19 cellular contexts compared by ENCODE assay signal in genomic region chr22:22394589-22394988, GRCh38.
A peak's percentile ranks its signal among the peaks of the same experiment; 100 is the strongest.
DNase-seq lines count a peak whose midpoint lies in the region; ATAC-seq and TF ChIP-seq lines count a peak whose summit lies in the region.
"Had no signal": no experiment of that assay in that cellular context is flagged by ENCODE, and none has a peak within 500 bp of the region (broad histone marks: within the 10 kb centered on the region; RNA-seq: fewer than 3 reads in every experiment).

No MANE protein-coding gene starts in this region.

- ATAC-seq in mucosa of descending colon (peak; percentile 73), HG02623 (IDR thresholded peaks at IDR 0.05; ENCODE audit: unreplicated experiment) (no peak), body of pancreas (no peak), GM18870 (IDR thresholded peaks at IDR 0.05; ENCODE audit: unreplicated experiment) (no peak)
- no peak for ATAC-seq in CD4-positive, alpha-beta T cell (ENCODE audit: poor library complexity)
- ATAC-seq: HCT116, Panc1 had no signal

- no peaks in the 10 kb centered on the region for H3K27me3 ChIP-seq in Karpas-422 (ENCODE audit: low read length)
- H3K27me3 ChIP-seq in SJCRH30, result no peaks in the 10 kb centered on the region
- peaks cover 11% of the 10 kb centered on the region for H3K27me3 ChIP-seq in CD4-positive, alpha-beta T cell (ENCODE audit: control insufficient read depth, insufficient read depth, low read length)
- H3K27me3 ChIP-seq in body of pancreas, result no peaks in the 10 kb centered on the region
- H3K27me3 ChIP-seq: colonic mucosa, ovary had no signal

- DNase-seq in COLO668 (lab: John Stamatoyannopoulos, UW; ENCODE audit: unreplicated experiment) (peak; percentile 92), Karpas-422 (peak; percentile 81), SJCRH30 (peak; percentile 55 to 77), mucosa of descending colon (no peak), body of pancreas (no peak)
- no peak for DNase-seq in CD4-positive, alpha-beta T cell
- DNase-seq: activated CD4-positive, alpha-beta T cell treated with anti-CD3 and anti-CD28 coated beads, Interleukin-2, amount 10 ng/mL, durations not matched to agents 7 days and 5 days; activated naive CD4-positive, alpha-beta T cell treated with anti-CD3 and anti-CD28 coated beads, Interleukin-2, amount 50 U/mL, for 16 hours; Calu3; colonic mucosa; foreskin fibroblast; NCI-H1930; NCI-H524 treated with DMSO at 0.1 percent for 48 hours; ovary; stimulated activated CD4-positive, alpha-beta T cell treated with anti-CD3 and anti-CD28 coated beads, Interleukin-4, amount 100 ng/mL, for 1 hour had no signal

- TF ChIP-seq POLR2A in body of pancreas (IDR thresholded peaks at IDR 0.05), result no peak

- peak overlapping the region; percentile 94 for H3K27ac ChIP-seq in Karpas-422 (ENCODE audit: low read length)
- no peak overlapping the region for H3K27ac ChIP-seq in SJCRH30
- H3K27ac ChIP-seq in CD4-positive, alpha-beta T cell (ENCODE audit: low read depth, low read length), result no peak overlapping the region
- no peak overlapping the region for H3K27ac ChIP-seq in body of pancreas
- H3K27ac ChIP-seq: colonic mucosa, ovary had no signal

- no peaks in the 10 kb centered on the region for H4K20me1 ChIP-seq in Karpas-422 (ENCODE audit: insufficient read depth, low read depth, low read length)

- H3K4me3 Mint-ChIP-seq in CD4-positive, alpha-beta T cell, result no peak overlapping the region
- H3K4me3 Mint-ChIP-seq: activated CD4-positive, alpha-beta T cell treated with anti-CD3 and anti-CD28 coated beads, Interleukin-2, amount 10 ng/mL, durations not matched to agents 7 days and 5 days had no signal

- TF ChIP-seq CTCF in mucosa of descending colon (IDR thresholded peaks at IDR 0.05) (no peak), body of pancreas (IDR thresholded peaks at IDR 0.05) (no peak)
- TF ChIP-seq CTCF in CD4-positive, alpha-beta T cell (IDR thresholded peaks at IDR 0.05), result no peak

- peaks cover 2% of the 10 kb centered on the region for H3K9me3 Mint-ChIP-seq in CD4-positive, alpha-beta T cell
- H3K9me3 Mint-ChIP-seq: activated CD4-positive, alpha-beta T cell treated with anti-CD3 and anti-CD28 coated beads, Interleukin-2, amount 10 ng/mL, durations not matched to agents 7 days and 5 days had no signal

- no peaks in the 10 kb centered on the region for H3K9me3 ChIP-seq in Karpas-422 (ENCODE audit: low read length)
- H3K9me3 ChIP-seq in SJCRH30 (replicated peaks), result peaks cover 5% of the 10 kb centered on the region; the same call in 1 of the 2 replicates
- H3K9me3 ChIP-seq in mucosa of descending colon, result no peaks in the 10 kb centered on the region
- no peaks in the 10 kb centered on the region for H3K9me3 ChIP-seq in CD4-positive, alpha-beta T cell (ENCODE audit: control insufficient read depth, low read length)
- H3K9me3 ChIP-seq in body of pancreas, result peaks cover 0 to 4% (median 0%) of the 10 kb centered on the region in 3 donors
- H3K9me3 ChIP-seq: colonic mucosa, ovary had no signal

- peak overlapping the region; percentile 55 for H3K4me3 ChIP-seq in Karpas-422 (ENCODE audit: low read length)
- H3K4me3 ChIP-seq in SJCRH30, result no peak overlapping the region
- H3K4me3 ChIP-seq in mucosa of descending colon, result no peak overlapping the region
- no peak overlapping the region for H3K4me3 ChIP-seq in body of pancreas
- H3K4me3 ChIP-seq: colonic mucosa, ovary had no signal

- CTCF ChIA-PET in CD4-positive, alpha-beta T cell (lab: Charles Lee), result no interaction called here

- no peaks in the 10 kb centered on the region for H3K9me2 ChIP-seq in Karpas-422 (replicated peaks; ENCODE audit: insufficient read depth, low read length)

- no peaks in the 10 kb centered on the region for H3K36me3 ChIP-seq in Karpas-422 (ENCODE audit: insufficient read depth, low read length)
- H3K36me3 ChIP-seq in SJCRH30, result no peaks in the 10 kb centered on the region
- H3K36me3 ChIP-seq in mucosa of descending colon (ENCODE audit: low read depth), result no peaks in the 10 kb centered on the region
- H3K36me3 ChIP-seq in body of pancreas (replicated peaks in 1 of 2; ENCODE audit: insufficient read depth in 1 of 2, low read depth in 2 of 2), result no peaks in the 10 kb centered on the region
- H3K36me3 ChIP-seq: colonic mucosa, ovary had no signal

- H3K4me1 Mint-ChIP-seq in CD4-positive, alpha-beta T cell (ENCODE audit: low read depth), result no peaks in the 10 kb centered on the region
- H3K4me1 Mint-ChIP-seq: activated CD4-positive, alpha-beta T cell treated with anti-CD3 and anti-CD28 coated beads, Interleukin-2, amount 10 ng/mL, durations not matched to agents 7 days and 5 days had no signal

- no peak overlapping the region; the same call in 1 of the 2 replicates for H2AFZ ChIP-seq in Karpas-422 (ENCODE audit: low read length)

- intact Hi-C loops in mucosa of descending colon (cut with DNase I, micrococcal nuclease) (no loop called here), body of pancreas (cut with DNase I) (no loop called here)
- intact Hi-C loops in CD4-positive, alpha-beta T cell (cut with DNase I, micrococcal nuclease), result no loop called here

- peaks cover 37% of the 10 kb centered on the region for H3K27me3 Mint-ChIP-seq in CD4-positive, alpha-beta T cell

- H3K4me2 ChIP-seq in Karpas-422 (ENCODE audit: low read depth, low read length, poor library complexity, severe bottlenecking), result peak overlapping the region; percentile 79

- no peaks in the 10 kb centered on the region for H3K79me2 ChIP-seq in Karpas-422 (ENCODE audit: low read length)

- H3K36me3 Mint-ChIP-seq in CD4-positive, alpha-beta T cell (ENCODE audit: low read depth), result no peaks in the 10 kb centered on the region

- H3K4me1 ChIP-seq in Karpas-422 (ENCODE audit: low read length), result peaks cover 43% of the 10 kb centered on the region
- peaks cover 32% of the 10 kb centered on the region for H3K4me1 ChIP-seq in SJCRH30
- H3K4me1 ChIP-seq in mucosa of descending colon (ENCODE audit: low read depth), result no peaks in the 10 kb centered on the region
- no peaks in the 10 kb centered on the region for H3K4me1 ChIP-seq in body of pancreas
- H3K4me1 ChIP-seq: colonic mucosa had no signal

- H3K27ac Mint-ChIP-seq in CD4-positive, alpha-beta T cell, result no peak overlapping the region
- H3K27ac Mint-ChIP-seq: activated CD4-positive, alpha-beta T cell treated with anti-CD3 and anti-CD28 coated beads, Interleukin-2, amount 10 ng/mL, durations not matched to agents 7 days and 5 days had no signal

- POLR2A ChIA-PET in CD4-positive, alpha-beta T cell (lab: Charles Lee), result no interaction called here

- peak overlapping the region; percentile 73 for H3K9ac ChIP-seq in Karpas-422 (ENCODE audit: low read length)

- 91 to 95% methylated on average over 1 of the region's 1 CpG for WGBS in body of pancreas, 2 donors

Comparison
In these comparisons a context has a peak if more than half of its experiments do, and no peak if none do; other contexts are left out.
1. DNase-seq: peak in COLO668 (single experiment), Karpas-422 (single experiment) and SJCRH30 (2 of 2); none in mucosa of descending colon (0 of 3), CD4-positive, alpha-beta T cell (0 of 10) and body of pancreas (0 of 4).